Comparison of ENCODE assay signal across 31 cellular contexts in the genomic region with DNA sequence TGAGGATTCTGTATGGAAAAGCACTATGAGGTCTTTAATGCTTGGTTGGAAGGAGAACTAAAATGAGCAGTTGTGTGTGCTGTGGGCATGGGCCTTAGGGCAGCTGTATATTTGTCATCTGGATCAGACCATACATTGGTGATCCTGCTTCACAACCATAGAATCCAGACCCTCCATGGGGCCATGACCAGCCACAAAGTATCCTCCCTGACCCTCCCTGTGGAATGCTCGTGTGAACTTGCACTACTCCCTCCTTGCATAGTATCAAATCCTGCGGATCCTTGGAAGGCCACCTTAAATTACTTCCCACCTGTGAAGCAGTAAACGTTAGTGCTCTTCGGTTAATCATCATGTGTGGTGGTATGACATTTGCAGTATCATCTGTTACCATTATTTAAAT.
"Had no signal": no experiment of that assay in that cellular context is flagged by ENCODE, and none has a peak within 500 bp of the region (broad histone marks: within the 10 kb centered on the region; RNA-seq: fewer than 3 reads in every experiment).

No MANE protein-coding gene starts in this region.

- H3K36me3 ChIP-seq: ascending aorta, left lung, lower lobe of right lung, ovary, stomach, thyroid gland, upper lobe of right lung had no signal

- H3K4me3 Mint-ChIP-seq: activated naive CD4-positive, alpha-beta T cell treated with anti-CD3 and anti-CD28 coated beads, Interleukin-2, amount 10 ng/mL, durations not matched to agents 7 days and 5 days; activated naive CD8-positive, alpha-beta T cell treated with anti-CD3 and anti-CD28 coated beads, Interleukin-2, amount 10 ng/mL, durations not matched to agents 7 days and 5 days; activated T-helper 1 cell treated with anti-CD3 and anti-CD28 coated beads, Interleukin-12 subunit alpha, Interleukin-12 subunit beta, Interleukin-2, Interleukin-4 antibody, amounts not matched to agents 30 ng/mL and 10 ng/mL and 1 ng/mL, durations not matched to agents 14 hours and 24 hours and 36 hours; nephron; stimulated activated memory B cell treated with anti-CD40 and anti-IgM and Interleukin-4, amounts not matched to agents 10 μg/mL and 1 μg/mL and 100 μg/mL, for 72 hours; T-helper 1 cell treated with Interleukin-12 subunit alpha and Interleukin-12 subunit beta and Interleukin-4 antibody, amounts not matched to agents 30 μg/mL and 1 μg/mL, for 36 hours had no signal

- ATAC-seq: activated CD4-positive, CD25-positive, alpha-beta regulatory T cell treated with anti-CD3 and anti-CD28 coated beads, Interleukin-2, amount 50 U/mL, for 24 hours; left lung; lower lobe of right lung; sciatic nerve; stimulated activated memory B cell treated with anti-CD40 and anti-IgM and Interleukin-4, amounts not matched to agents 10 μg/mL and 1 μg/mL and 100 μg/mL, for 72 hours; upper lobe of right lung had no signal

- H3K9me3 ChIP-seq: ascending aorta, left lung, lower lobe of right lung, ovary, stomach, thyroid gland, upper lobe of right lung had no signal

- H3K27ac ChIP-seq: ascending aorta, left lung, lower lobe of right lung, ovary, skin epidermis, stomach, thyroid gland, upper lobe of right lung, VCaP had no signal

- DNase-seq: activated CD4-positive, alpha-beta T cell treated with anti-CD3 and anti-CD28 coated beads for 48 hours; activated CD4-positive, alpha-beta T cell treated with anti-CD3 and anti-CD28 coated beads, Interleukin-2, amount 50 U/mL, for 48 hours; activated CD8-positive, alpha-beta memory T cell treated with anti-CD3 and anti-CD28 coated beads for 24 hours; activated gamma-delta T cell; activated naive CD4-positive, alpha-beta T cell treated with anti-CD3 and anti-CD28 coated beads, Interleukin-2, amount 10 ng/mL, durations not matched to agents 7 days and 5 days; activated naive CD8-positive, alpha-beta T cell treated with anti-CD3 and anti-CD28 coated beads, Interleukin-2, amount 10 ng/mL, durations not matched to agents 7 days and 5 days; central memory CD4-positive, alpha-beta T cell; foreskin fibroblast; kidney glomerular epithelial cell; left lung; lower lobe of right lung; mesenchymal stem cell; ovary; stimulated activated CD4-positive, alpha-beta T cell treated with anti-CD3 and anti-CD28 coated beads, Interleukin-1b, Interleukin-23, amount 100 ng/mL, for 48 hours; stimulated activated CD4-positive, alpha-beta T cell treated with anti-CD3 and anti-CD28 coated beads, Interleukin-4, amount 100 ng/mL, for 4 hours; stimulated activated CD8-positive, alpha-beta memory T cell treated with anti-CD3 and anti-CD28 coated beads, Interleukin-4, amount 100 ng/mL, for 48 hours; stomach; T-helper 9 cell; thyroid gland; upper lobe of right lung had no signal

- H3K27me3 ChIP-seq: ascending aorta, left lung, ovary, stomach, thyroid gland, upper lobe of right lung had no signal

- H3K27ac Mint-ChIP-seq: activated naive CD4-positive, alpha-beta T cell treated with anti-CD3 and anti-CD28 coated beads, Interleukin-2, amount 10 ng/mL, durations not matched to agents 7 days and 5 days; activated naive CD8-positive, alpha-beta T cell treated with anti-CD3 and anti-CD28 coated beads, Interleukin-2, amount 10 ng/mL, durations not matched to agents 7 days and 5 days; activated T-helper 1 cell treated with anti-CD3 and anti-CD28 coated beads, Interleukin-12 subunit alpha, Interleukin-12 subunit beta, Interleukin-2, Interleukin-4 antibody, amounts not matched to agents 30 ng/mL and 10 ng/mL and 1 ng/mL, durations not matched to agents 14 hours and 24 hours and 36 hours; nephron; progenitor cell of endocrine pancreas; stimulated activated memory B cell treated with anti-CD40 and anti-IgM and Interleukin-4, amounts not matched to agents 10 μg/mL and 1 μg/mL and 100 μg/mL, for 72 hours; T-helper 1 cell treated with Interleukin-12 subunit alpha and Interleukin-12 subunit beta and Interleukin-4 antibody, amounts not matched to agents 30 μg/mL and 1 μg/mL, for 36 hours had no signal

- H3K9me3 Mint-ChIP-seq: activated naive CD4-positive, alpha-beta T cell treated with anti-CD3 and anti-CD28 coated beads, Interleukin-2, amount 10 ng/mL, durations not matched to agents 7 days and 5 days; activated naive CD8-positive, alpha-beta T cell treated with anti-CD3 and anti-CD28 coated beads, Interleukin-2, amount 10 ng/mL, durations not matched to agents 7 days and 5 days; activated T-helper 1 cell treated with anti-CD3 and anti-CD28 coated beads, Interleukin-12 subunit alpha, Interleukin-12 subunit beta, Interleukin-2, Interleukin-4 antibody, amounts not matched to agents 30 ng/mL and 10 ng/mL and 1 ng/mL, durations not matched to agents 14 hours and 24 hours and 36 hours; nephron; stimulated activated memory B cell treated with anti-CD40 and anti-IgM and Interleukin-4, amounts not matched to agents 10 μg/mL and 1 μg/mL and 100 μg/mL, for 72 hours; T-helper 1 cell treated with Interleukin-12 subunit alpha and Interleukin-12 subunit beta and Interleukin-4 antibody, amounts not matched to agents 30 μg/mL and 1 μg/mL, for 36 hours had no signal

- H3K4me1 Mint-ChIP-seq: activated naive CD4-positive, alpha-beta T cell treated with anti-CD3 and anti-CD28 coated beads, Interleukin-2, amount 10 ng/mL, durations not matched to agents 7 days and 5 days; activated naive CD8-positive, alpha-beta T cell treated with anti-CD3 and anti-CD28 coated beads, Interleukin-2, amount 10 ng/mL, durations not matched to agents 7 days and 5 days had no signal

- H3K27me3 Mint-ChIP-seq: activated naive CD4-positive, alpha-beta T cell treated with anti-CD3 and anti-CD28 coated beads, Interleukin-2, amount 10 ng/mL, durations not matched to agents 7 days and 5 days; activated naive CD8-positive, alpha-beta T cell treated with anti-CD3 and anti-CD28 coated beads, Interleukin-2, amount 10 ng/mL, durations not matched to agents 7 days and 5 days; progenitor cell of endocrine pancreas; stimulated activated memory B cell treated with anti-CD40 and anti-IgM and Interleukin-4, amounts not matched to agents 10 μg/mL and 1 μg/mL and 100 μg/mL, for 72 hours had no signal

- H3K4me1 ChIP-seq: left lung, upper lobe of right lung had no signal

- H3K36me3 Mint-ChIP-seq: activated naive CD4-positive, alpha-beta T cell treated with anti-CD3 and anti-CD28 coated beads, Interleukin-2, amount 10 ng/mL, durations not matched to agents 7 days and 5 days; activated naive CD8-positive, alpha-beta T cell treated with anti-CD3 and anti-CD28 coated beads, Interleukin-2, amount 10 ng/mL, durations not matched to agents 7 days and 5 days; stimulated activated memory B cell treated with anti-CD40 and anti-IgM and Interleukin-4, amounts not matched to agents 10 μg/mL and 1 μg/mL and 100 μg/mL, for 72 hours had no signal

- FAIRE-seq: TTC549 had no signal

- H3K4me3 ChIP-seq: ascending aorta, left lung, lower lobe of right lung, ovary, skin epidermis, stomach, thyroid gland, upper lobe of right lung had no signal
